In the genomic region with DNA sequence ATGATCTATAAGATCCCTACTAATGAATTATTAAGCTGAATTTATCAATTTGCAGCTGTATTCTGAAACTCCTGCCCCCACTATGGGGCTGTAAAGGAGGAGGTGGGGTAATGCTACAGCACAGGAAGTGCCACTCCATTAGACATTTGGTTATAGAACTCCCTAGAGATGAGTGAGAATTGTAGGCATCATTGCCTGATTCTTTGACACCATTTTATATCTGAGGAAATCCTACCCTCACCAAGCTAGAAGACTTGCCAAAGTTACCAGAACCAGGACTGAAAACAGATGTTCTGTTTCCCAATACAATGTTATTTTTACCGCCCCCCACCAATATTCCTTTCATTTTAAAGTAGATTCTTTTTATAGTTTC, we compare ENCODE assay signal across 30 cellular contexts.
DNase-seq lines count a peak whose midpoint lies in the region; ATAC-seq and TF ChIP-seq lines count a peak whose summit lies in the region.
"Had no signal": no experiment of that assay in that cellular context is flagged by ENCODE, and none has a peak within 500 bp of the region (broad histone marks: within the 10 kb centered on the region; RNA-seq: fewer than 3 reads in every experiment).

No MANE protein-coding gene starts in this region.

- intact Hi-C loops in left ventricle myocardium inferior (cut with micrococcal nuclease) = no loop called here
- intact Hi-C loops in left ventricle myocardium superior (cut with micrococcal nuclease) = no loop called here

- no peak for TF ChIP-seq CTCF in left ventricle myocardium inferior (IDR thresholded peaks at IDR 0.05; ENCODE audit: borderline replicate concordance)
- no peak for TF ChIP-seq CTCF in choroid plexus epithelial cell (conservative IDR thresholded peaks at IDR 0.05; ENCODE audit: low read depth, low read length)

- POLR2A ChIA-PET in CD8-positive, alpha-beta memory T cell (lab: Charles Lee) = no interaction called here

- H3K9me3 Mint-ChIP-seq in CD8-positive, alpha-beta memory T cell = peaks cover 0 to 2% (median 0%) of the 10 kb centered on the region in 5 donors
- H3K9me3 Mint-ChIP-seq: activated CD4-positive, alpha-beta T cell treated with anti-CD3 and anti-CD28 coated beads, Interleukin-2, amount 10 ng/mL, durations not matched to agents 24 days and 14 days; activated naive CD4-positive, alpha-beta T cell treated with anti-CD3 and anti-CD28 coated beads for 36 hours; stimulated activated naive CD8-positive, alpha-beta T cell treated with anti-CD3 and anti-CD28 coated beads, Interleukin-15, amount 100 ng/mL, for 72 hours; T-helper 2 cell treated with Interferon-gamma antibody and Interleukin-4, amounts not matched to agents 5 μg/mL and 100 μg/mL, for 36 hours had no signal

- H3K36me3 Mint-ChIP-seq in CD8-positive, alpha-beta memory T cell = no peaks in the 10 kb centered on the region
- H3K36me3 Mint-ChIP-seq: immature natural killer cell; naive thymus-derived CD4-positive, alpha-beta T cell had no signal

- no peaks in the 10 kb centered on the region for H3K36me3 ChIP-seq in left ventricle myocardium inferior
- H3K36me3 ChIP-seq in CD8-positive, alpha-beta memory T cell (ENCODE audit: insufficient read depth, low read length) = no peaks in the 10 kb centered on the region
- H3K36me3 ChIP-seq: gastrocnemius medialis, HAP-1, pancreas, tibial artery had no signal

- no peaks in the 10 kb centered on the region for H3K9me3 ChIP-seq in left ventricle myocardium inferior (replicated peaks)
- no peaks in the 10 kb centered on the region for H3K9me3 ChIP-seq in CD8-positive, alpha-beta memory T cell (ENCODE audit: low read length)
- H3K9me3 ChIP-seq: Caco-2, gastrocnemius medialis, HAP-1, pancreas, tibial artery had no signal

- no peak overlapping the region for H3K27ac Mint-ChIP-seq in CD8-positive, alpha-beta memory T cell
- H3K27ac Mint-ChIP-seq: activated CD4-positive, alpha-beta T cell treated with anti-CD3 and anti-CD28 coated beads, Interleukin-2, amount 10 ng/mL, durations not matched to agents 24 days and 14 days; activated naive CD4-positive, alpha-beta T cell treated with anti-CD3 and anti-CD28 coated beads for 36 hours; immature natural killer cell; naive thymus-derived CD4-positive, alpha-beta T cell; stimulated activated naive CD8-positive, alpha-beta T cell treated with anti-CD3 and anti-CD28 coated beads, Interleukin-15, amount 100 ng/mL, for 72 hours; T-helper 2 cell treated with Interferon-gamma antibody and Interleukin-4, amounts not matched to agents 5 μg/mL and 100 μg/mL, for 36 hours had no signal

- H3K4me3 ChIP-seq in left ventricle myocardium inferior = no peak overlapping the region
- no peak overlapping the region for H3K4me3 ChIP-seq in choroid plexus epithelial cell (ENCODE audit: low read depth, low read length)
- H3K4me3 ChIP-seq in CD8-positive, alpha-beta memory T cell (ENCODE audit: low read length) = no peak overlapping the region
- H3K4me3 ChIP-seq: gastrocnemius medialis, HAP-1, pancreas, tibial artery had no signal

- ATAC-seq in left ventricle myocardium superior (no peak), GM21515 (IDR thresholded peaks at IDR 0.05; ENCODE audit: unreplicated experiment) (no peak)
- ATAC-seq: gastrocnemius medialis; naive thymus-derived CD4-positive, alpha-beta T cell; pancreas; stimulated activated naive CD8-positive, alpha-beta T cell treated with anti-CD3 and anti-CD28 coated beads, Interleukin-15, amount 100 ng/mL, for 72 hours had no signal

- CTCF ChIA-PET in CD8-positive, alpha-beta memory T cell (lab: Charles Lee) = no interaction called here

- H3K4me1 ChIP-seq in left ventricle myocardium inferior = peaks cover 31% of the 10 kb centered on the region
- no peaks in the 10 kb centered on the region for H3K4me1 ChIP-seq in CD8-positive, alpha-beta memory T cell (ENCODE audit: insufficient read depth, low read length)
- H3K4me1 ChIP-seq: Caco-2, gastrocnemius medialis, pancreas, tibial artery had no signal

- DNase-seq in left ventricle myocardium inferior = no peak
- no peak for DNase-seq in left ventricle myocardium superior
- DNase-seq in choroid plexus epithelial cell (ENCODE audit: low read depth) = peak; percentile 41
- peak; percentile 34 for DNase-seq in iris pigment epithelial cell (ENCODE audit: low read depth)
- DNase-seq in NCI-H1092 (lab: John Stamatoyannopoulos, UW) = no peak
- no peak for DNase-seq in CD8-positive, alpha-beta memory T cell
- DNase-seq in NAMALWA (ENCODE audit: low spot score) = no peak
- DNase-seq: activated CD4-positive, alpha-beta T cell treated with anti-CD3 and anti-CD28 coated beads, Interleukin-2, amount 10 ng/mL, durations not matched to agents 24 days and 14 days; activated naive CD4-positive, alpha-beta T cell treated with anti-CD3 and anti-CD28 coated beads for 36 hours; activated T-cell treated with anti-CD3 and anti-CD28 coated beads, Interleukin-2, amount 50 U/mL, for 48 hours; amniotic stem cell; Caco-2; central memory CD4-positive, alpha-beta T cell; DND-41; gastrocnemius medialis; hippocampal formation; immature natural killer cell; naive thymus-derived CD4-positive, alpha-beta T cell; NCI-H187; NCI-H748 treated with DMSO at 0.1 percent for 48 hours; pancreas; right cardiac atrium; stimulated activated CD4-positive, alpha-beta T cell treated with anti-CD3 and anti-CD28 coated beads, Interleukin-15, amount 100 ng/mL, for 24 hours; stimulated activated naive CD8-positive, alpha-beta T cell treated with anti-CD3 and anti-CD28 coated beads, Interleukin-15, amount 100 ng/mL, for 72 hours; tibial artery had no signal

- no peak overlapping the region for H3K4me3 Mint-ChIP-seq in CD8-positive, alpha-beta memory T cell
- H3K4me3 Mint-ChIP-seq: activated CD4-positive, alpha-beta T cell treated with anti-CD3 and anti-CD28 coated beads, Interleukin-2, amount 10 ng/mL, durations not matched to agents 24 days and 14 days; activated naive CD4-positive, alpha-beta T cell treated with anti-CD3 and anti-CD28 coated beads for 36 hours; immature natural killer cell; naive thymus-derived CD4-positive, alpha-beta T cell; stimulated activated naive CD8-positive, alpha-beta T cell treated with anti-CD3 and anti-CD28 coated beads, Interleukin-15, amount 100 ng/mL, for 72 hours; T-helper 2 cell treated with Interferon-gamma antibody and Interleukin-4, amounts not matched to agents 5 μg/mL and 100 μg/mL, for 36 hours had no signal

- H3K4me1 Mint-ChIP-seq in CD8-positive, alpha-beta memory T cell = no peaks in the 10 kb centered on the region
- H3K4me1 Mint-ChIP-seq: activated CD4-positive, alpha-beta T cell treated with anti-CD3 and anti-CD28 coated beads, Interleukin-2, amount 10 ng/mL, durations not matched to agents 24 days and 14 days; immature natural killer cell; naive thymus-derived CD4-positive, alpha-beta T cell; stimulated activated naive CD8-positive, alpha-beta T cell treated with anti-CD3 and anti-CD28 coated beads, Interleukin-15, amount 100 ng/mL, for 72 hours had no signal

- peaks cover 3 to 5% of the 10 kb centered on the region in 2 donors for H3K27me3 Mint-ChIP-seq in CD8-positive, alpha-beta memory T cell

- no peaks in the 10 kb centered on the region for H3K27me3 ChIP-seq in left ventricle myocardium inferior (ENCODE audit: low read depth)
- H3K27me3 ChIP-seq in CD8-positive, alpha-beta memory T cell (ENCODE audit: insufficient read depth, low read length, poor library complexity, severe bottlenecking) = no peaks in the 10 kb centered on the region
- H3K27me3 ChIP-seq: gastrocnemius medialis, pancreas, tibial artery had no signal

- peak overlapping the region; percentile 34 for H3K27ac ChIP-seq in left ventricle myocardium inferior (replicated peaks)
- no peak overlapping the region for H3K27ac ChIP-seq in CD8-positive, alpha-beta memory T cell (ENCODE audit: low read depth, low read length)
- H3K27ac ChIP-seq: gastrocnemius medialis, pancreas, RWPE1, tibial artery, VCaP had no signal

Comparison
In these comparisons a context has a peak if more than half of its experiments do, and no peak if none do; other contexts are left out.
1. DNase-seq: peak in choroid plexus epithelial cell (single experiment) and iris pigment epithelial cell (single experiment); none in left ventricle myocardium inferior (single experiment), left ventricle myocardium superior (single experiment), NCI-H1092 (single experiment), CD8-positive, alpha-beta memory T cell (0 of 5) and NAMALWA (single experiment).